8 cellular contexts compared by ENCODE assay signal in genomic region chr3:172153335-172153861, GRCh38.
DNase-seq lines count a peak whose midpoint lies in the region; ATAC-seq and TF ChIP-seq lines count a peak whose summit lies in the region.

No MANE protein-coding gene starts in this region.

- peak overlapping the region in 6 of 9 donors; percentile 12 to 83 (median 28) for H3K27ac Mint-ChIP-seq in naive thymus-derived CD4-positive, alpha-beta T cell

- TF ChIP-seq CTCF in esophagus muscularis mucosa (IDR thresholded peaks at IDR 0.05), result no peak

- 14% methylated on average over 8 of the region's 8 CpGs for WGBS in esophagus muscularis mucosa

- CTCF ChIA-PET in naive thymus-derived CD4-positive, alpha-beta T cell (lab: Charles Lee), result no interaction called here

- H3K36me3 ChIP-seq in esophagus muscularis mucosa, result no peaks in the 10 kb centered on the region
- H3K36me3 ChIP-seq in naive thymus-derived CD4-positive, alpha-beta T cell (ENCODE audit: control insufficient read depth in 2 of 3, insufficient read depth in 3 of 3, low read length in 3 of 3), result no peaks in the 10 kb centered on the region
- H3K36me3 ChIP-seq in stomach smooth muscle (ENCODE audit: control insufficient read depth in 2 of 2, insufficient read depth in 2 of 2, low read length in 2 of 2), result no peaks in the 10 kb centered on the region

- TF ChIP-seq POLR2A in esophagus muscularis mucosa (IDR thresholded peaks at IDR 0.05; ENCODE audit: low read depth), result peak; percentile 13

- peak overlapping the region; percentile 23 to 77 for H3K9ac ChIP-seq in stomach smooth muscle (ENCODE audit: low read length in 2 of 2)

- H3K4me1 ChIP-seq in esophagus muscularis mucosa, result peaks cover 58 to 69% (median 63%) of the 10 kb centered on the region in 4 donors
- H3K4me1 ChIP-seq in naive thymus-derived CD4-positive, alpha-beta T cell (ENCODE audit: control insufficient read depth in 2 of 2, insufficient read depth in 2 of 2, low read length in 2 of 2), result peaks cover 0 to 6% of the 10 kb centered on the region in 2 donors
- H3K4me1 ChIP-seq in stomach smooth muscle (ENCODE audit: control insufficient read depth, insufficient read depth, low read length), result peaks cover 29% of the 10 kb centered on the region

- peaks cover 23 to 60% (median 36%) of the 10 kb centered on the region in 7 donors for H3K4me1 Mint-ChIP-seq in naive thymus-derived CD4-positive, alpha-beta T cell

- no peak for TF ChIP-seq EP300 in esophagus muscularis mucosa (IDR thresholded peaks at IDR 0.05)

- no peaks in the 10 kb centered on the region for H3K9me3 ChIP-seq in esophagus muscularis mucosa
- H3K9me3 ChIP-seq in naive thymus-derived CD4-positive, alpha-beta T cell (ENCODE audit: control insufficient read depth in 2 of 3, low read length in 3 of 3), result no peaks in the 10 kb centered on the region
- no peaks in the 10 kb centered on the region for H3K9me3 ChIP-seq in stomach smooth muscle (ENCODE audit: control insufficient read depth in 2 of 2, low read length in 2 of 2)

- peak; percentile 96 for DNase-seq in LHCN-M2 (ENCODE audit: low read depth)
- DNase-seq in activated T-cell treated with anti-CD3 and anti-CD28 coated beads for 24 hours (ENCODE audit: low read depth), result peak; percentile 17
- DNase-seq in esophagus muscularis mucosa (ENCODE audit: extremely low spot score), result peak; percentile 94
- peak in 6 of 9 donors; percentile 7 to 52 (median 15) for DNase-seq in naive thymus-derived CD4-positive, alpha-beta T cell
- DNase-seq in NCI-H345 (lab: John Stamatoyannopoulos, UW), result no peak

- intact Hi-C loops in esophagus muscularis mucosa (cut with DNase I), result no loop called here
- intact Hi-C loops in naive thymus-derived CD4-positive, alpha-beta T cell (cut with micrococcal nuclease), result loop anchor here in 1 of 2 donors (2.0 kb wide), 1 partner anchor 17 kb away; no protein-coding TSS in a partner anchor

- peak overlapping the region; percentile 14 to 64 (median 45) for H3K4me3 Mint-ChIP-seq in naive thymus-derived CD4-positive, alpha-beta T cell

- H3K36me3 Mint-ChIP-seq in naive thymus-derived CD4-positive, alpha-beta T cell, result peaks cover 0 to 16% (median 6%) of the 10 kb centered on the region in 5 donors

- peak overlapping the region; percentile 81 to 86 (median 82) for H3K27ac ChIP-seq in esophagus muscularis mucosa (replicated peaks in 1 of 4)
- no peak overlapping the region for H3K27ac ChIP-seq in naive thymus-derived CD4-positive, alpha-beta T cell (ENCODE audit: low read depth, low read length)
- H3K27ac ChIP-seq in stomach smooth muscle (ENCODE audit: low read length), result peak overlapping the region; percentile 75

- H3K27me3 ChIP-seq in esophagus muscularis mucosa (no peaks in the 10 kb centered on the region), stomach smooth muscle (ENCODE audit: control insufficient read depth in 1 of 2, insufficient read depth in 2 of 2, low read length in 2 of 2) (no peaks in the 10 kb centered on the region)
- H3K27me3 ChIP-seq in naive thymus-derived CD4-positive, alpha-beta T cell (ENCODE audit: control insufficient read depth in 2 of 2, insufficient read depth in 2 of 2, low read length in 2 of 2), result no peaks in the 10 kb centered on the region

- no peaks in the 10 kb centered on the region for H3K9me3 Mint-ChIP-seq in naive thymus-derived CD4-positive, alpha-beta T cell

- ATAC-seq in GM19452 (IDR thresholded peaks at IDR 0.05; ENCODE audit: unreplicated experiment) (peak; percentile 51), HG03457 (IDR thresholded peaks at IDR 0.05; ENCODE audit: unreplicated experiment) (no peak)
- peak; percentile 95 for ATAC-seq in naive thymus-derived CD4-positive, alpha-beta T cell

- no peaks in the 10 kb centered on the region for H3K27me3 Mint-ChIP-seq in naive thymus-derived CD4-positive, alpha-beta T cell

- H3K4me3 ChIP-seq in esophagus muscularis mucosa (peak overlapping the region in 2 of 4 donors; percentile 4 to 22), stomach smooth muscle (ENCODE audit: low read length in 2 of 2) (peak overlapping the region in 1 of 2 donors; percentile 44)
- no peak overlapping the region for H3K4me3 ChIP-seq in naive thymus-derived CD4-positive, alpha-beta T cell (ENCODE audit: low read length)

- POLR2A ChIA-PET in naive thymus-derived CD4-positive, alpha-beta T cell (lab: Charles Lee), result no interaction called here
